In the genomic region with DNA sequence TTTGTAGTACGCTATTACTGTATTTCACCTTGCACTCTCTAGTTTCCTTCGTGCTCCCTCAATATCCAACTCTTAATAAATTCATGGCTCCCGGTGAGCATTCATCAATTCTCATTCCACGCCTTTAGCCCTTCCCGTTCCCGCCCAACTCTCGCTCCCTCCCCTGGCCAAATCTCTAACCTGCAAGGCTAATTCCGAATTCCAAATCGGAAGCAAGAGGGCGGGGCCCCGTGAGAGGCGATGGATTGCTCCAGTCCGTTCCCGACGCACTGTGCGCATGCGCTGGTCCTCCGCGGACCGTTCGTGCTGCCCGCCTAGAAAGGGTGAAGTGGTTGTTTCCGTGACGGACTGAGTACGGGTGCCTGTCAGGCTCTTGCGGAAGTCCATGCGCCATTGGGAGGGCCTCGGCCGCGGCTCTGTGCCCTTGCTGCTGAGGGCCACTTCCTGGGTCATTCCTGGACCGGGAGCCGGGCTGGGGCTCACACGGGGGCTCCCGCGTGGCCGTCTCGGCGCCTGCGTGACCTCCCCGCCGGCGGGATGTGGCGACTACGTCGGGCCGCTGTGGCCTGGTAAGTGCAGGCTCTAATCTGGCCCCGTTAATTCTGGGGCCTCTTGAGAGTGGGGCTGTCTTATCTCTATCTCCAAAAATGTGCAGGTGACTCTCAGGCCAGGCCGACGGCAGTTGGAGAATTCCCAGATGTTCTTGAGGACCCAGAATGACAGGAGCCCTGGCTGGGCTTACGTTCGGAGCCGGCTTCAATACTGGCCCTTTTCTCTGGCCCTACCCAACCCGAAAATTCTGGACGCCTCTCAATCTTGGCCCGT, we compare ENCODE assay signal across 8 cellular contexts. TPM values are rescaled to one million over a fixed set of nuclear protein-coding genes. Genes with fewer than 3 reads are reported as not detected.
DNase-seq lines count a peak whose midpoint lies in the region; ATAC-seq and TF ChIP-seq lines count a peak whose summit lies in the region.

A gene with protein sequence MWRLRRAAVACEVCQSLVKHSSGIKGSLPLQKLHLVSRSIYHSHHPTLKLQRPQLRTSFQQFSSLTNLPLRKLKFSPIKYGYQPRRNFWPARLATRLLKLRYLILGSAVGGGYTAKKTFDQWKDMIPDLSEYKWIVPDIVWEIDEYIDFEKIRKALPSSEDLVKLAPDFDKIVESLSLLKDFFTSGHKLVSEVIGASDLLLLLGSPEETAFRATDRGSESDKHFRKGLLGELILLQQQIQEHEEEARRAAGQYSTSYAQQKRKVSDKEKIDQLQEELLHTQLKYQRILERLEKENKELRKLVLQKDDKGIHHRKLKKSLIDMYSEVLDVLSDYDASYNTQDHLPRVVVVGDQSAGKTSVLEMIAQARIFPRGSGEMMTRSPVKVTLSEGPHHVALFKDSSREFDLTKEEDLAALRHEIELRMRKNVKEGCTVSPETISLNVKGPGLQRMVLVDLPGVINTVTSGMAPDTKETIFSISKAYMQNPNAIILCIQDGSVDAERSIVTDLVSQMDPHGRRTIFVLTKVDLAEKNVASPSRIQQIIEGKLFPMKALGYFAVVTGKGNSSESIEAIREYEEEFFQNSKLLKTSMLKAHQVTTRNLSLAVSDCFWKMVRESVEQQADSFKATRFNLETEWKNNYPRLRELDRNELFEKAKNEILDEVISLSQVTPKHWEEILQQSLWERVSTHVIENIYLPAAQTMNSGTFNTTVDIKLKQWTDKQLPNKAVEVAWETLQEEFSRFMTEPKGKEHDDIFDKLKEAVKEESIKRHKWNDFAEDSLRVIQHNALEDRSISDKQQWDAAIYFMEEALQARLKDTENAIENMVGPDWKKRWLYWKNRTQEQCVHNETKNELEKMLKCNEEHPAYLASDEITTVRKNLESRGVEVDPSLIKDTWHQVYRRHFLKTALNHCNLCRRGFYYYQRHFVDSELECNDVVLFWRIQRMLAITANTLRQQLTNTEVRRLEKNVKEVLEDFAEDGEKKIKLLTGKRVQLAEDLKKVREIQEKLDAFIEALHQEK (plus strand): TSS at position 368 of the 825 bp plus-strand sequence. CDS start 170 bp downstream, at position 538.

- H3K27me3 ChIP-seq in BJ (ENCODE audit: control insufficient read depth, insufficient read depth, low read length) (no peaks in the 10 kb centered on the region), colonic mucosa (no peaks in the 10 kb centered on the region), layer of hippocampus (ENCODE audit: control insufficient read depth, insufficient read depth, low read length) (no peaks in the 10 kb centered on the region)

- DNase-seq in BJ (ENCODE audit: low read depth) (peak; percentile 92), NCI-H526 (lab: John Stamatoyannopoulos, UW) (peak; percentile 99 to 100), colonic mucosa (peak; percentile 98)
- DNase-seq in activated CD4-positive, alpha-beta T cell treated with anti-CD3 and anti-CD28 coated beads for 48 hours = peak; percentile 95
- DNase-seq in stimulated activated CD4-positive, alpha-beta T cell treated with anti-CD3 and anti-CD28 coated beads, Interleukin-1b, Interleukin-23, amount 100 ng/mL, for 4 hours (ENCODE audit: low read depth in 2 of 2) = peak; percentile 80 to 82

- H3K9me3 ChIP-seq in colonic mucosa = no peaks in the 10 kb centered on the region

- H3K27ac ChIP-seq in colonic mucosa = peak within 1 kb of the TSS; percentile 48
- H3K27ac ChIP-seq in layer of hippocampus (ENCODE audit: low read depth, low read length) = peak within 1 kb of the TSS; percentile 86

- H3K9ac ChIP-seq in colonic mucosa (ENCODE audit: low read depth in 2 of 2, low read length in 2 of 2) = peak within 1 kb of the TSS; percentile 93 to 98

- POLR2A ChIA-PET in BJ (lab: Charles Lee) = no interaction called here

- peak; percentile 47 for TF ChIP-seq CTCF in BJ (IDR thresholded peaks at IDR 0.05; ENCODE audit: insufficient read depth, low read depth, low read length)
- no peak for TF ChIP-seq CTCF in colonic mucosa (IDR thresholded peaks at IDR 0.05)

- ATAC-seq in GM19324 (IDR thresholded peaks at IDR 0.05; ENCODE audit: low FRiP score, unreplicated experiment) = peak; percentile 98
- peak; percentile 97 for ATAC-seq in HG03469 (IDR thresholded peaks at IDR 0.05; ENCODE audit: unreplicated experiment)

- H3K36me3 ChIP-seq in BJ (ENCODE audit: control insufficient read depth, insufficient read depth, low read length) (no peaks in the 10 kb centered on the region; the same call in 1 of the 2 replicates), colonic mucosa (no peaks in the 10 kb centered on the region)

- H3K4me3 ChIP-seq in BJ (ENCODE audit: low read depth, low read length) (peak within 1 kb of the TSS; percentile 87), colonic mucosa (peak within 1 kb of the TSS; percentile 62)

- H3K4me1 ChIP-seq in colonic mucosa = peaks cover 12% of the 10 kb centered on the region

- intact Hi-C loops in colonic mucosa (cut with DNase I) = no loop called here

- CTCF ChIA-PET in BJ (lab: Yijun Ruan, JAX) = interaction anchor here (0.9 to 1.3 kb wide), 2 partner anchors 9 to 21 kb away, joined by 3 to 4 read pairs; no protein-coding TSS in a partner anchor

RNA-seq across cellular contexts. Expression of the gene that starts here (rescaled TPM):
- polyA plus RNA-seq in BJ (2011; rRNA removed) = 19.2 and 41.4 TPM in 2 replicates
- polyA minus RNA-seq in BJ (2011; rRNA and poly(A)+ RNA removed) = 34.5 and 54.3 TPM in 2 replicates
- 10 to 100 TPM; 76.9 to 93.0 TPM for total RNA-seq in colonic mucosa

Comparison
In these comparisons a context has a peak if more than half of its experiments do, and no peak if none do; other contexts are left out.
1. Peak in every context shown above with its lines: DNase-seq, ATAC-seq, H3K4me3 ChIP-seq and H3K27ac ChIP-seq.